ENCODE assay signal across 2 cellular contexts in the genomic region with DNA sequence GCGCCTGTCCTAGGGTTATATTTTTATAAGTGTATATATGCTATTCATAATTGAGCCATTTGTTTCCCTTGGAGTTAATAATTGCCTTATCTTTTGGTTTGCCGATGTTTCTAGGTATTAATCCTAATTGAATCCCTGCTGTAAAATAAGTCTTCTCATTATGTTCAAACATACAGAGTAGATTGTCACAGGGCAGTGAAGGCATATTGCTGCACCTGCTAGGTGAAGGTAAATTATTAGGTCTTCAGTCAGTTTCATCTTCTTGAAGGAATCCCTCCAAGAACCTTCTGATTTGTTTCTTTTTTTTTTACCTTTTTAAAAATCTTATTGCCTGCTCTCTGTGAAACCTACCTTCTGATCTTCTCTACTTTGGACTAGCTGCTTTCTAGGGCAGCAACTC.
TF ChIP-seq lines count a peak whose summit lies in the region.

No MANE protein-coding gene starts in this region.

TF ChIP-seq in HEK293, 187 proteins besides CTCF, POLR2A, EP300 and RAD21:
- TF ChIP-seq ZNF157 (tag by site-specific recombination; IDR thresholded peaks at IDR 0.05) (peak; percentile 78), ZBTB17 (tag by site-specific recombination; IDR thresholded peaks at IDR 0.05) (no peak), ZNF10 (tag by site-specific recombination; IDR thresholded peaks at IDR 0.05) (peak; percentile 50; the same call in 1 of the 2 replicates)

TF ChIP-seq in K562, 482 proteins besides CTCF, POLR2A, EP300 and RAD21:
- no peak for TF ChIP-seq SP2 (IDR thresholded peaks at IDR 0.05; ENCODE audit: extremely low read depth, low read depth, low read length, poor library complexity, severe bottlenecking)
- TF ChIP-seq, protein P1, sequence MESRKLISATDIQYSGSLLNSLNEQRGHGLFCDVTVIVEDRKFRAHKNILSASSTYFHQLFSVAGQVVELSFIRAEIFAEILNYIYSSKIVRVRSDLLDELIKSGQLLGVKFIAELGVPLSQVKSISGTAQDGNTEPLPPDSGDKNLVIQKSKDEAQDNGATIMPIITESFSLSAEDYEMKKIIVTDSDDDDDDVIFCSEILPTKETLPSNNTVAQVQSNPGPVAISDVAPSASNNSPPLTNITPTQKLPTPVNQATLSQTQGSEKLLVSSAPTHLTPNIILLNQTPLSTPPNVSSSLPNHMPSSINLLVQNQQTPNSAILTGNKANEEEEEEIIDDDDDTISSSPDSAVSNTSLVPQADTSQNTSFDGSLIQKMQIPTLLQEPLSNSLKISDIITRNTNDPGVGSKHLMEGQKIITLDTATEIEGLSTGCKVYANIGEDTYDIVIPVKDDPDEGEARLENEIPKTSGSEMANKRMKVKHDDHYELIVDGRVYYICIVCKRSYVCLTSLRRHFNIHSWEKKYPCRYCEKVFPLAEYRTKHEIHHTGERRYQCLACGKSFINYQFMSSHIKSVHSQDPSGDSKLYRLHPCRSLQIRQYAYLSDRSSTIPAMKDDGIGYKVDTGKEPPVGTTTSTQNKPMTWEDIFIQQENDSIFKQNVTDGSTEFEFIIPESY (CRISPR knock-in tag; IDR thresholded peaks at IDR 0.05) = no peak
- TF ChIP-seq MAFG (tag; conservative IDR thresholded peaks at IDR 0.05) = no peak
- TF ChIP-seq, protein P2, sequence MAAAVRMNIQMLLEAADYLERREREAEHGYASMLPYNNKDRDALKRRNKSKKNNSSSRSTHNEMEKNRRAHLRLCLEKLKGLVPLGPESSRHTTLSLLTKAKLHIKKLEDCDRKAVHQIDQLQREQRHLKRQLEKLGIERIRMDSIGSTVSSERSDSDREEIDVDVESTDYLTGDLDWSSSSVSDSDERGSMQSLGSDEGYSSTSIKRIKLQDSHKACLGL (CRISPR knock-in tag; IDR thresholded peaks at IDR 0.05; ENCODE audit: borderline replicate concordance, poor library complexity, severe bottlenecking) = no peak
- TF ChIP-seq, protein P3, sequence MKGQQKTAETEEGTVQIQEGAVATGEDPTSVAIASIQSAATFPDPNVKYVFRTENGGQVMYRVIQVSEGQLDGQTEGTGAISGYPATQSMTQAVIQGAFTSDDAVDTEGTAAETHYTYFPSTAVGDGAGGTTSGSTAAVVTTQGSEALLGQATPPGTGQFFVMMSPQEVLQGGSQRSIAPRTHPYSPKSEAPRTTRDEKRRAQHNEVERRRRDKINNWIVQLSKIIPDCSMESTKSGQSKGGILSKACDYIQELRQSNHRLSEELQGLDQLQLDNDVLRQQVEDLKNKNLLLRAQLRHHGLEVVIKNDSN (CRISPR knock-in tag; IDR thresholded peaks at IDR 0.05) = no peak
- TF ChIP-seq, protein P4, sequence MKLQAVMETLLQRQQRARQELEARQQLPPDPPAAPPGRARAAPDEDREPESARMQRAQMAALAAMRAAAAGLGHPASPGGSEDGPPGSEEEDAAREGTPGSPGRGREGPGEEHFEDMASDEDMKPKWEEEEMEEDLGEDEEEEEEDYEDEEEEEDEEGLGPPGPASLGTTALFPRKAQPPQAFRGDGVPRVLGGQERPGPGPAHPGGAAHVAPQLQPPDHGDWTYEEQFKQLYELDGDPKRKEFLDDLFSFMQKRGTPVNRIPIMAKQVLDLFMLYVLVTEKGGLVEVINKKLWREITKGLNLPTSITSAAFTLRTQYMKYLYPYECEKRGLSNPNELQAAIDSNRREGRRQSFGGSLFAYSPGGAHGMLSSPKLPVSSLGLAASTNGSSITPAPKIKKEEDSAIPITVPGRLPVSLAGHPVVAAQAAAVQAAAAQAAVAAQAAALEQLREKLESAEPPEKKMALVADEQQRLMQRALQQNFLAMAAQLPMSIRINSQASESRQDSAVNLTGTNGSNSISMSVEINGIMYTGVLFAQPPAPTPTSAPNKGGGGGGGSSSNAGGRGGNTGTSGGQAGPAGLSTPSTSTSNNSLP (IDR thresholded peaks at IDR 0.05; ENCODE audit: borderline replicate concordance, low read depth, low read length) = no peak
- TF ChIP-seq, protein P5, sequence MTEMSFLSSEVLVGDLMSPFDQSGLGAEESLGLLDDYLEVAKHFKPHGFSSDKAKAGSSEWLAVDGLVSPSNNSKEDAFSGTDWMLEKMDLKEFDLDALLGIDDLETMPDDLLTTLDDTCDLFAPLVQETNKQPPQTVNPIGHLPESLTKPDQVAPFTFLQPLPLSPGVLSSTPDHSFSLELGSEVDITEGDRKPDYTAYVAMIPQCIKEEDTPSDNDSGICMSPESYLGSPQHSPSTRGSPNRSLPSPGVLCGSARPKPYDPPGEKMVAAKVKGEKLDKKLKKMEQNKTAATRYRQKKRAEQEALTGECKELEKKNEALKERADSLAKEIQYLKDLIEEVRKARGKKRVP (CRISPR knock-in tag; IDR thresholded peaks at IDR 0.05) = no peak
- TF ChIP-seq PCBP1 (IDR thresholded peaks at IDR 0.05; ENCODE audit: low read depth, low read length, poor library complexity, severe bottlenecking) = no peak
- TF ChIP-seq HNRNPUL1 (IDR thresholded peaks at IDR 0.05; ENCODE audit: low read length) = no peak
- no peak for TF ChIP-seq ZNF282 (CRISPR knock-in tag; IDR thresholded peaks at IDR 0.05)
- no peak for TF ChIP-seq TBP (optimal IDR thresholded peaks at IDR 0.05; ENCODE audit: low read depth, low read length)
- no peak for TF ChIP-seq JUN (IDR thresholded peaks at IDR 0.05; ENCODE audit: borderline replicate concordance, low read depth, low read length)
- no peak for TF ChIP-seq JUN (CRISPR knock-in tag; IDR thresholded peaks at IDR 0.05; ENCODE audit: borderline replicate concordance)
- no peak for TF ChIP-seq RCOR1 (IDR thresholded peaks at IDR 0.05; ENCODE audit: borderline replicate concordance in 1 of 2, low read depth in 2 of 2, low read length in 2 of 2)
- TF ChIP-seq XRCC3 (IDR thresholded peaks at IDR 0.05) = no peak
- TF ChIP-seq, protein P6, sequence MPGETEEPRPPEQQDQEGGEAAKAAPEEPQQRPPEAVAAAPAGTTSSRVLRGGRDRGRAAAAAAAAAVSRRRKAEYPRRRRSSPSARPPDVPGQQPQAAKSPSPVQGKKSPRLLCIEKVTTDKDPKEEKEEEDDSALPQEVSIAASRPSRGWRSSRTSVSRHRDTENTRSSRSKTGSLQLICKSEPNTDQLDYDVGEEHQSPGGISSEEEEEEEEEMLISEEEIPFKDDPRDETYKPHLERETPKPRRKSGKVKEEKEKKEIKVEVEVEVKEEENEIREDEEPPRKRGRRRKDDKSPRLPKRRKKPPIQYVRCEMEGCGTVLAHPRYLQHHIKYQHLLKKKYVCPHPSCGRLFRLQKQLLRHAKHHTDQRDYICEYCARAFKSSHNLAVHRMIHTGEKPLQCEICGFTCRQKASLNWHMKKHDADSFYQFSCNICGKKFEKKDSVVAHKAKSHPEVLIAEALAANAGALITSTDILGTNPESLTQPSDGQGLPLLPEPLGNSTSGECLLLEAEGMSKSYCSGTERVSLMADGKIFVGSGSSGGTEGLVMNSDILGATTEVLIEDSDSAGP (CRISPR knock-in tag; IDR thresholded peaks at IDR 0.05) = no peak
- TF ChIP-seq ZNF717 (CRISPR knock-in tag; IDR thresholded peaks at IDR 0.05) = no peak
- TF ChIP-seq ZNF3 (CRISPR knock-in tag; IDR thresholded peaks at IDR 0.05) = no peak
- TF ChIP-seq KDM1A (IDR thresholded peaks at IDR 0.05) = no peak
- TF ChIP-seq ZNF212 (CRISPR knock-in tag; IDR thresholded peaks at IDR 0.05) = no peak
- no peak for TF ChIP-seq RNF2 (IDR thresholded peaks at IDR 0.05)
TF ChIP-seq in K562: peak in this region for 0.
